Comparison of ENCODE assay signal across 11 cellular contexts in genomic region chr9:88746744-88747398, GRCh38.
DNase-seq lines count a peak whose midpoint lies in the region; ATAC-seq and TF ChIP-seq lines count a peak whose summit lies in the region.
"Had no signal": no experiment of that assay in that cellular context is flagged by ENCODE, and none has a peak within 500 bp of the region (broad histone marks: within the 10 kb centered on the region; RNA-seq: fewer than 3 reads in every experiment).

No MANE protein-coding gene starts in this region.

- no peaks in the 10 kb centered on the region for H3F3A ChIP-seq in MM.1S (ENCODE audit: insufficient read depth, low read length)

- peaks cover 71% of the 10 kb centered on the region for H3K4me1 Mint-ChIP-seq in brain

- H3K4me3 ChIP-seq in MM.1S (ENCODE audit: low read length), result no peak overlapping the region
- no peak overlapping the region for H3K4me3 ChIP-seq in mesodermal cell (ENCODE audit: extremely low read depth, insufficient read depth, low read length, poor library complexity, severe bottlenecking)
- no peak overlapping the region for H3K4me3 ChIP-seq in thyroid gland (replicated peaks in 1 of 3)

- peaks cover 0 to 9% (median 4%) of the 10 kb centered on the region in 5 experiments for H3K9me3 Mint-ChIP-seq in brain
- H3K9me3 Mint-ChIP-seq: T-helper 1 cell treated with Interleukin-12 subunit alpha and Interleukin-12 subunit beta and Interleukin-4 antibody, amounts not matched to agents 30 μg/mL and 1 μg/mL, for 36 hours had no signal

- peak overlapping the region in 3 of 5 experiments; percentile 2 to 18 (median 7) for H3K4me3 Mint-ChIP-seq in brain
- H3K4me3 Mint-ChIP-seq: T-helper 1 cell treated with Interleukin-12 subunit alpha and Interleukin-12 subunit beta and Interleukin-4 antibody, amounts not matched to agents 30 μg/mL and 1 μg/mL, for 36 hours had no signal

- H3K27me3 ChIP-seq in MM.1S (replicated peaks; ENCODE audit: insufficient read depth, low read length), result no peaks in the 10 kb centered on the region
- no peaks in the 10 kb centered on the region for H3K27me3 ChIP-seq in thyroid gland

- peak overlapping the region; percentile 11 to 89 (median 67) for H3K27ac Mint-ChIP-seq in brain
- H3K27ac Mint-ChIP-seq: T-helper 1 cell treated with Interleukin-12 subunit alpha and Interleukin-12 subunit beta and Interleukin-4 antibody, amounts not matched to agents 30 μg/mL and 1 μg/mL, for 36 hours had no signal

- DNase-seq in MM.1S (peak; percentile 40), thyroid gland (no peak), kidney glomerular epithelial cell (lab: John Stamatoyannopoulos, UW) (no peak), NOMO-1 (lab: John Stamatoyannopoulos, UW; ENCODE audit: unreplicated experiment in 2 of 2) (no peak), left colon (no peak)
- DNase-seq: anterior cingulate cortex, DMS53, NCI-H1417 had no signal

- intact Hi-C loops in thyroid gland (cut with DNase I) (no loop called here), left colon (cut with DNase I, micrococcal nuclease) (no loop called here)

- peak overlapping the region; percentile 16; the same call in 1 of the 2 replicates for H3K27ac ChIP-seq in MM.1S (ENCODE audit: low read length)
- H3K27ac ChIP-seq in mesodermal cell (ENCODE audit: low read depth, low read length, severe bottlenecking), result peak overlapping the region; percentile 92
- H3K27ac ChIP-seq in thyroid gland, result peak overlapping the region in 2 of 3 donors; percentile 13 to 38

- WGBS in mesodermal cell (ENCODE audit: insufficient coverage in 2 of 2), 2 experiments, result 19 to 30% methylated on average over 8 to 9 of the region's 9 CpGs
- 70 to 73% methylated on average over 9 of the region's 9 CpGs for WGBS in thyroid gland, 2 donors

- H3K4me1 ChIP-seq in MM.1S (ENCODE audit: low read length), result 0 out of 2 replicates have a peak, but pooled peaks cover 9% of the 10 kb centered on the region
- peaks cover 31% of the 10 kb centered on the region for H3K4me1 ChIP-seq in mesodermal cell (ENCODE audit: control insufficient read depth, insufficient read depth, low read length, poor library complexity, severe bottlenecking)
- H3K4me1 ChIP-seq in thyroid gland, result peaks cover 20 to 59% of the 10 kb centered on the region in 2 donors

- H3K9me3 ChIP-seq in MM.1S (replicated peaks; ENCODE audit: insufficient read depth, low read length) (no peaks in the 10 kb centered on the region), mesodermal cell (ENCODE audit: control insufficient read depth, low read length) (no peaks in the 10 kb centered on the region), thyroid gland (no peaks in the 10 kb centered on the region)

- H3K9ac ChIP-seq in MM.1S (ENCODE audit: low read length), result no peak overlapping the region

- H3K27me3 Mint-ChIP-seq in brain, result peaks cover 8% of the 10 kb centered on the region

- peak overlapping the region; percentile 22; the same call in 1 of the 2 replicates for H3K4me2 ChIP-seq in MM.1S (ENCODE audit: low read depth, low read length)

- H3K9me2 ChIP-seq in MM.1S (replicated peaks; ENCODE audit: insufficient read depth, low read length), result no peaks in the 10 kb centered on the region

- H3K79me2 ChIP-seq in MM.1S (ENCODE audit: low read length), result no peaks in the 10 kb centered on the region

- no peaks in the 10 kb centered on the region for H3K36me3 ChIP-seq in MM.1S (replicated peaks; ENCODE audit: insufficient read depth, low read length)
- H3K36me3 ChIP-seq in mesodermal cell (ENCODE audit: control insufficient read depth, insufficient read depth, low read length), result no peaks in the 10 kb centered on the region
- no peaks in the 10 kb centered on the region for H3K36me3 ChIP-seq in thyroid gland

- no peak for TF ChIP-seq POLR2A in thyroid gland (IDR thresholded peaks at IDR 0.05)

- H4K20me1 ChIP-seq in MM.1S (ENCODE audit: insufficient read depth, low read length), result no peaks in the 10 kb centered on the region

- TF ChIP-seq CTCF in MM.1S (IDR thresholded peaks at IDR 0.05; ENCODE audit: low read length) (no peak), brain (conservative IDR thresholded peaks at IDR 0.05) (no peak), thyroid gland (IDR thresholded peaks at IDR 0.05) (no peak)

- no peaks in the 10 kb centered on the region for H3K36me3 Mint-ChIP-seq in brain

- ATAC-seq in left colon, result no peak

- H2AFZ ChIP-seq in MM.1S (ENCODE audit: low read length), result peak overlapping the region; percentile 53; the same call in 1 of the 2 replicates

Comparison
In these comparisons a context has a peak if more than half of its experiments do, and no peak if none do; other contexts are left out.
1. H3K27ac ChIP-seq: peak in every context shown above with its lines; median percentile 92 in mesodermal cell; 26 in thyroid gland; 16 in MM.1S.